In the genomic region with DNA sequence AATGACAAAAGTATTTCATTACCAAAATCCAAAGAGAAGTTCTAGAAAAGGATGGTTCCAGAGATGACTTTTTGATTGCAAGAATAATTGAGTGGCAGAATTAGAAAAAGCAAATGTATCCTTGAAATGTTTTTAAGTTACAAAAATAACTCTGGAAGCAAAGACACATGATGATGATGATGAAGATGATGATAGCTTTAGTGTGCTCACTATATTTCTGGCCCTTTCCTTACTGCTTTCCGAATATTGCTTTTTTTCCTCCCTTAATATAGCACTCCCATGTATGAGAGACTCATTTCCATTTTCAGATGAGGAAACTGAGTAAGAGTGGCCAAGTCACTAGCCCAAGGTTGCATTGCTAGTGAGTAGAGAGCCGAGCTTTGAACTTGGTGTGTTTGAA, we compare ENCODE assay signal across 2 cellular contexts.
TF ChIP-seq lines count a peak whose summit lies in the region.

No MANE protein-coding gene starts in this region.

TF ChIP-seq in HEK293, 187 proteins besides CTCF, POLR2A, EP300 and RAD21 (continued from another document):
- TF ChIP-seq, protein P1, sequence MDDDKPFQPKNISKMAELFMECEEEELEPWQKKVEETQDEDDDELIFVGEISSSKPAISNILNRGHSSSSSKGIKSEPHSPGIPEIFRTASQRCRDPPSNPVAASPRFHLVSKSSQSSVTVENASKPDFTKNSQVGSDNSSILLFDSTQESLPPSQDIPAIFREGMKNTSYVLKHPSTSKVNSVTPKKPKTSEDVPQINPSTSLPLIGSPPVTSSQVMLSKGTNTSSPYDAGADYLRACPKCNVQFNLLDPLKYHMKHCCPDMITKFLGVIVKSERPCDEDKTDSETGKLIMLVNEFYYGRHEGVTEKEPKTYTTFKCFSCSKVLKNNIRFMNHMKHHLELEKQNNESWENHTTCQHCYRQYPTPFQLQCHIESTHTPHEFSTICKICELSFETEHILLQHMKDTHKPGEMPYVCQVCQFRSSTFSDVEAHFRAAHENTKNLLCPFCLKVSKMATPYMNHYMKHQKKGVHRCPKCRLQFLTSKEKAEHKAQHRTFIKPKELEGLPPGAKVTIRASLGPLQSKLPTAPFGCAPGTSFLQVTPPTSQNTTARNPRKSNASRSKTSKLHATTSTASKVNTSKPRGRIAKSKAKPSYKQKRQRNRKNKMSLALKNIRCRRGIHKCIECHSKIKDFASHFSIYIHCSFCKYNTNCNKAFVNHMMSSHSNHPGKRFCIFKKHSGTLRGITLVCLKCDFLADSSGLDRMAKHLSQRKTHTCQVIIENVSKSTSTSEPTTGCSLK (tag by site-specific recombination; IDR thresholded peaks at IDR 0.05): no peak
- TF ChIP-seq, protein P2, sequence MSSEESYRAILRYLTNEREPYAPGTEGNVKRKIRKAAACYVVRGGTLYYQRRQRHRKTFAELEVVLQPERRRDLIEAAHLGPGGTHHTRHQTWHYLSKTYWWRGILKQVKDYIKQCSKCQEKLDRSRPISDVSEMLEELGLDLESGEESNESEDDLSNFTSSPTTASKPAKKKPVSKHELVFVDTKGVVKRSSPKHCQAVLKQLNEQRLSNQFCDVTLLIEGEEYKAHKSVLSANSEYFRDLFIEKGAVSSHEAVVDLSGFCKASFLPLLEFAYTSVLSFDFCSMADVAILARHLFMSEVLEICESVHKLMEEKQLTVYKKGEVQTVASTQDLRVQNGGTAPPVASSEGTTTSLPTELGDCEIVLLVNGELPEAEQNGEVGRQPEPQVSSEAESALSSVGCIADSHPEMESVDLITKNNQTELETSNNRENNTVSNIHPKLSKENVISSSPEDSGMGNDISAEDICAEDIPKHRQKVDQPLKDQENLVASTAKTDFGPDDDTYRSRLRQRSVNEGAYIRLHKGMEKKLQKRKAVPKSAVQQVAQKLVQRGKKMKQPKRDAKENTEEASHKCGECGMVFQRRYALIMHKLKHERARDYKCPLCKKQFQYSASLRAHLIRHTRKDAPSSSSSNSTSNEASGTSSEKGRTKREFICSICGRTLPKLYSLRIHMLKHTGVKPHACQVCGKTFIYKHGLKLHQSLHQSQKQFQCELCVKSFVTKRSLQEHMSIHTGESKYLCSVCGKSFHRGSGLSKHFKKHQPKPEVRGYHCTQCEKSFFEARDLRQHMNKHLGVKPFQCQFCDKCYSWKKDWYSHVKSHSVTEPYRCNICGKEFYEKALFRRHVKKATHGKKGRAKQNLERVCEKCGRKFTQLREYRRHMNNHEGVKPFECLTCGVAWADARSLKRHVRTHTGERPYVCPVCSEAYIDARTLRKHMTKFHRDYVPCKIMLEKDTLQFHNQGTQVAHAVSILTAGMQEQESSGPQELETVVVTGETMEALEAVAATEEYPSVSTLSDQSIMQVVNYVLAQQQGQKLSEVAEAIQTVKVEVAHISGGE (tag by site-specific recombination; conservative IDR thresholded peaks at IDR 0.05; ENCODE audit: low read depth): no peak

TF ChIP-seq in WTC11, 78 proteins besides CTCF, POLR2A, EP300 and RAD21 (continued from another document):
- TF ChIP-seq, protein P3, sequence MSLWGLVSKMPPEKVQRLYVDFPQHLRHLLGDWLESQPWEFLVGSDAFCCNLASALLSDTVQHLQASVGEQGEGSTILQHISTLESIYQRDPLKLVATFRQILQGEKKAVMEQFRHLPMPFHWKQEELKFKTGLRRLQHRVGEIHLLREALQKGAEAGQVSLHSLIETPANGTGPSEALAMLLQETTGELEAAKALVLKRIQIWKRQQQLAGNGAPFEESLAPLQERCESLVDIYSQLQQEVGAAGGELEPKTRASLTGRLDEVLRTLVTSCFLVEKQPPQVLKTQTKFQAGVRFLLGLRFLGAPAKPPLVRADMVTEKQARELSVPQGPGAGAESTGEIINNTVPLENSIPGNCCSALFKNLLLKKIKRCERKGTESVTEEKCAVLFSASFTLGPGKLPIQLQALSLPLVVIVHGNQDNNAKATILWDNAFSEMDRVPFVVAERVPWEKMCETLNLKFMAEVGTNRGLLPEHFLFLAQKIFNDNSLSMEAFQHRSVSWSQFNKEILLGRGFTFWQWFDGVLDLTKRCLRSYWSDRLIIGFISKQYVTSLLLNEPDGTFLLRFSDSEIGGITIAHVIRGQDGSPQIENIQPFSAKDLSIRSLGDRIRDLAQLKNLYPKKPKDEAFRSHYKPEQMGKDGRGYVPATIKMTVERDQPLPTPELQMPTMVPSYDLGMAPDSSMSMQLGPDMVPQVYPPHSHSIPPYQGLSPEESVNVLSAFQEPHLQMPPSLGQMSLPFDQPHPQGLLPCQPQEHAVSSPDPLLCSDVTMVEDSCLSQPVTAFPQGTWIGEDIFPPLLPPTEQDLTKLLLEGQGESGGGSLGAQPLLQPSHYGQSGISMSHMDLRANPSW (CRISPR knock-in tag; conservative IDR thresholded peaks at IDR 0.05; ENCODE audit: low read depth): no peak
- TF ChIP-seq, protein P4, sequence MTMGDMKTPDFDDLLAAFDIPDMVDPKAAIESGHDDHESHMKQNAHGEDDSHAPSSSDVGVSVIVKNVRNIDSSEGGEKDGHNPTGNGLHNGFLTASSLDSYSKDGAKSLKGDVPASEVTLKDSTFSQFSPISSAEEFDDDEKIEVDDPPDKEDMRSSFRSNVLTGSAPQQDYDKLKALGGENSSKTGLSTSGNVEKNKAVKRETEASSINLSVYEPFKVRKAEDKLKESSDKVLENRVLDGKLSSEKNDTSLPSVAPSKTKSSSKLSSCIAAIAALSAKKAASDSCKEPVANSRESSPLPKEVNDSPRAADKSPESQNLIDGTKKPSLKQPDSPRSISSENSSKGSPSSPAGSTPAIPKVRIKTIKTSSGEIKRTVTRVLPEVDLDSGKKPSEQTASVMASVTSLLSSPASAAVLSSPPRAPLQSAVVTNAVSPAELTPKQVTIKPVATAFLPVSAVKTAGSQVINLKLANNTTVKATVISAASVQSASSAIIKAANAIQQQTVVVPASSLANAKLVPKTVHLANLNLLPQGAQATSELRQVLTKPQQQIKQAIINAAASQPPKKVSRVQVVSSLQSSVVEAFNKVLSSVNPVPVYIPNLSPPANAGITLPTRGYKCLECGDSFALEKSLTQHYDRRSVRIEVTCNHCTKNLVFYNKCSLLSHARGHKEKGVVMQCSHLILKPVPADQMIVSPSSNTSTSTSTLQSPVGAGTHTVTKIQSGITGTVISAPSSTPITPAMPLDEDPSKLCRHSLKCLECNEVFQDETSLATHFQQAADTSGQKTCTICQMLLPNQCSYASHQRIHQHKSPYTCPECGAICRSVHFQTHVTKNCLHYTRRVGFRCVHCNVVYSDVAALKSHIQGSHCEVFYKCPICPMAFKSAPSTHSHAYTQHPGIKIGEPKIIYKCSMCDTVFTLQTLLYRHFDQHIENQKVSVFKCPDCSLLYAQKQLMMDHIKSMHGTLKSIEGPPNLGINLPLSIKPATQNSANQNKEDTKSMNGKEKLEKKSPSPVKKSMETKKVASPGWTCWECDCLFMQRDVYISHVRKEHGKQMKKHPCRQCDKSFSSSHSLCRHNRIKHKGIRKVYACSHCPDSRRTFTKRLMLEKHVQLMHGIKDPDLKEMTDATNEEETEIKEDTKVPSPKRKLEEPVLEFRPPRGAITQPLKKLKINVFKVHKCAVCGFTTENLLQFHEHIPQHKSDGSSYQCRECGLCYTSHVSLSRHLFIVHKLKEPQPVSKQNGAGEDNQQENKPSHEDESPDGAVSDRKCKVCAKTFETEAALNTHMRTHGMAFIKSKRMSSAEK (CRISPR knock-in tag; IDR thresholded peaks at IDR 0.05; ENCODE audit: borderline replicate concordance): no peak
- TF ChIP-seq, protein P5, sequence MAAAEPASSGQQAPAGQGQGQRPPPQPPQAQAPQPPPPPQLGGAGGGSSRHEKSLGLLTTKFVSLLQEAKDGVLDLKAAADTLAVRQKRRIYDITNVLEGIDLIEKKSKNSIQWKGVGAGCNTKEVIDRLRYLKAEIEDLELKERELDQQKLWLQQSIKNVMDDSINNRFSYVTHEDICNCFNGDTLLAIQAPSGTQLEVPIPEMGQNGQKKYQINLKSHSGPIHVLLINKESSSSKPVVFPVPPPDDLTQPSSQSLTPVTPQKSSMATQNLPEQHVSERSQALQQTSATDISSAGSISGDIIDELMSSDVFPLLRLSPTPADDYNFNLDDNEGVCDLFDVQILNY (CRISPR knock-in tag; IDR thresholded peaks at IDR 0.05): no peak
- no peak for TF ChIP-seq ZNF263 (CRISPR knock-in tag; IDR thresholded peaks at IDR 0.05; ENCODE audit: low read depth)
